In the genomic region with DNA sequence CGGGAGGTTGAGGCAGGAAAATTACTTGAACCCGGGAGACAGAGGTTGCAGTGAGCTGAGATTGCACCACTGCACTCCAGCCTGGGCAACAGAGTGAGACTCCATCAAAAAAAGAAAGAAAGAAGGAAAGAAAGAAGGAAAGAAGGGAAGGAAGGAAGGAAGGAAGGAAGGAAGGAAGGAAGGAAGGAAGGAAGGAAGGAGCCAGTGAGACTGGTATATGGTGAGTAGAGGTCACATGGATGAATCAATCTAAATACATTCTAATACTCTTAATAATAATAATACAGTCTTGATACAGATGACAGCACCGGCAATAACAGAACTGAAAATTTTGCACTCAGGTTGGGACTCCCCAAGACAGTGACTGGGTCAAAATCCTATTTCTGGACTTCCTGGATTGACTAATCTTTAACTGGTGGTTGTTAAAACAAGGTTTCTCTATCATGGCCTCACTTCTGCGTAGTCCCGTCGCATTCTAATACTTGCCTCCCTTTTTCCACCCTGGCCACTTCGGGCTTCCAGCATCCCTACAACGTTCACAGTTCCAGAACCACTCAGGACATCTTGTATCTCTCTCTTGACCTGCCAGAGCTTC, we compare ENCODE assay signal across 15 cellular contexts. TPM values are rescaled to one million over a fixed set of nuclear protein-coding genes. Genes with fewer than 3 reads are reported as not detected.
DNase-seq lines count a peak whose midpoint lies in the region; ATAC-seq, FAIRE-seq and TF ChIP-seq lines count a peak whose summit lies in the region.
"Had no signal": no experiment of that assay in that cellular context is flagged by ENCODE, and none has a peak within 500 bp of the region (broad histone marks: within the 10 kb centered on the region; RNA-seq: fewer than 3 reads in every experiment).

No MANE protein-coding gene starts in this region.

- no peak for TF ChIP-seq RAD21 in K562 (CRISPR knock-in tag; conservative IDR thresholded peaks at IDR 0.05 in 1 of 2, IDR thresholded peaks at IDR 0.05 in 1 of 2)

- H3K9me1 ChIP-seq in K562 (ENCODE audit: control insufficient read depth, insufficient read depth, low read length): no peaks in the 10 kb centered on the region

- POLR2A ChIA-PET in K562 (lab: Yijun Ruan, JAX): interaction anchor here (1.4 kb wide), 1 partner anchor 9 kb away, joined by 4 read pairs; no protein-coding TSS in a partner anchor

- H3K4me3 ChIP-seq in K562: no peak overlapping the region
- H3K4me3 ChIP-seq: MG63 had no signal

- peaks cover 0 to 2% of the 10 kb centered on the region in 2 experiments; a peak in 1 of 5 replicates for H3K27me3 ChIP-seq in K562 (ENCODE audit: control insufficient read depth in 2 of 2, insufficient read depth in 2 of 2, low read length in 2 of 2)
- H3K27me3 ChIP-seq: MG63 had no signal

- FAIRE-seq in K562 (lab: Jason Lieb, UNC): no peak
- FAIRE-seq: H54, kidney, TTC549 had no signal

- ATAC-seq in GM18873 (IDR thresholded peaks at IDR 0.05; ENCODE audit: low FRiP score, unreplicated experiment): peak; percentile 100
- ATAC-seq in GM21528 (IDR thresholded peaks at IDR 0.05; ENCODE audit: low FRiP score, unreplicated experiment): peak; percentile 97
- peak; percentile 99 for ATAC-seq in HG03095 (IDR thresholded peaks at IDR 0.05; ENCODE audit: unreplicated experiment)
- ATAC-seq in K562: no peak
- ATAC-seq: activated T-cell treated with anti-CD3 and anti-CD28 coated beads, Interleukin-2, amount 50 U/mL, for 72 hours; stimulated activated naive CD8-positive, alpha-beta T cell treated with anti-CD3 and anti-CD28 coated beads, Interleukin-15, amount 100 ng/mL, for 72 hours had no signal

- H3K27ac ChIP-seq in K562 (ENCODE audit: extremely low read depth, low read depth, low read length): no peak overlapping the region

- no peaks in the 10 kb centered on the region for H3K79me2 ChIP-seq in K562 (ENCODE audit: control insufficient read depth, insufficient read depth, low read length)

- no peak for TF ChIP-seq POLR2A in K562 (conservative IDR thresholded peaks at IDR 0.05)

- TF ChIP-seq EP300 in K562 (IDR thresholded peaks at IDR 0.05; ENCODE audit: low read length): no peak

- H3K4me2 ChIP-seq in K562 (ENCODE audit: insufficient read depth, low read length): peak overlapping the region; percentile 38; the same call in 1 of the 2 replicates

- no peak overlapping the region for H3K9ac ChIP-seq in K562 (ENCODE audit: insufficient read depth in 1 of 2, low read depth in 2 of 2, low read length in 2 of 2)

- intact Hi-C loops in K562 (cut with micrococcal nuclease): loop anchor here (2.0 kb wide), 1 partner anchor 53 kb away; a partner anchor contains a TSS

- TF ChIP-seq CTCF in K562 (IDR thresholded peaks at IDR 0.05 in 2 of 3, conservative IDR thresholded peaks at IDR 0.05 in 1 of 3; ENCODE audit: insufficient read depth in 2 of 3, low read depth in 1 of 3, low read length in 3 of 3): no peak

- H4K20me1 ChIP-seq in K562 (replicated peaks; ENCODE audit: control insufficient read depth, insufficient read depth, low read length): no peaks in the 10 kb centered on the region

- H3K9me3 ChIP-seq in K562 (replicated peaks; ENCODE audit: control insufficient read depth, insufficient read depth, low read depth, low read length): no peaks in the 10 kb centered on the region
- H3K9me3 ChIP-seq: MG63 had no signal

- CTCF ChIA-PET in K562 (lab: Yijun Ruan, JAX; ENCODE audit: low intra/inter-chr PET ratio): no interaction called here

- WGBS in K562 (ENCODE audit: insufficient coverage, low coverage, missing lambda C conversion rate): 29% methylated on average over 8 of the region's 8 CpGs

- DNase-seq in K562 (ENCODE audit: extremely low read depth in 1 of 4, low spot score in 3 of 4): no peak
- no peak for DNase-seq in HuH-7 (ENCODE audit: low spot score)
- no peak for DNase-seq in central memory CD4-positive, alpha-beta T cell
- DNase-seq in COLO829 (ENCODE audit: low spot score): no peak
- no peak for DNase-seq in midbrain (lab: John Stamatoyannopoulos, UW)
- DNase-seq: activated T-cell treated with anti-CD3 and anti-CD28 coated beads, Interleukin-2, amount 50 U/mL, for 72 hours; kidney; MG63; nucleus accumbens; stimulated activated naive CD8-positive, alpha-beta T cell treated with anti-CD3 and anti-CD28 coated beads, Interleukin-15, amount 100 ng/mL, for 72 hours had no signal

- H3K36me3 ChIP-seq in K562 (ENCODE audit: control insufficient read depth, insufficient read depth, low read length): no peaks in the 10 kb centered on the region
- H3K36me3 ChIP-seq: MG63 had no signal

- peaks cover 0 to 2% of the 10 kb centered on the region in 2 experiments; a peak in 2 of 5 replicates for H3K4me1 ChIP-seq in K562 (replicated peaks in 1 of 2; ENCODE audit: control insufficient read depth in 2 of 2, insufficient read depth in 2 of 2, low read length in 2 of 2)

- no peak overlapping the region for H2AFZ ChIP-seq in K562 (ENCODE audit: low read depth, low read length)

- no TSS peak for BruUV-seq in K562 (replicated peaks; lab: Mats Ljungman, UMichigan)

- in situ Hi-C loops in K562 (cut with MboI): no loop called here

TF ChIP-seq in K562, 482 proteins besides CTCF, POLR2A, EP300 and RAD21 (continues in another document):
- TF ChIP-seq CBX5 (IDR thresholded peaks at IDR 0.05; ENCODE audit: borderline replicate concordance, low read depth) (no peak), ZFPM2 (CRISPR knock-in tag; IDR thresholded peaks at IDR 0.05) (no peak), GABPB1 (CRISPR knock-in tag; IDR thresholded peaks at IDR 0.05) (no peak), ETS2 (tag; IDR thresholded peaks at IDR 0.05; ENCODE audit: borderline replicate concordance, poor library complexity, severe bottlenecking) (no peak), POLR2G (IDR thresholded peaks at IDR 0.05; ENCODE audit: low read depth, low read length) (no peak), PCBP1 (IDR thresholded peaks at IDR 0.05; ENCODE audit: low read depth, low read length, poor library complexity, severe bottlenecking) (no peak), RAD51 (IDR thresholded peaks at IDR 0.05; ENCODE audit: borderline replicate concordance, low read depth) (no peak)
- TF ChIP-seq, protein P1, sequence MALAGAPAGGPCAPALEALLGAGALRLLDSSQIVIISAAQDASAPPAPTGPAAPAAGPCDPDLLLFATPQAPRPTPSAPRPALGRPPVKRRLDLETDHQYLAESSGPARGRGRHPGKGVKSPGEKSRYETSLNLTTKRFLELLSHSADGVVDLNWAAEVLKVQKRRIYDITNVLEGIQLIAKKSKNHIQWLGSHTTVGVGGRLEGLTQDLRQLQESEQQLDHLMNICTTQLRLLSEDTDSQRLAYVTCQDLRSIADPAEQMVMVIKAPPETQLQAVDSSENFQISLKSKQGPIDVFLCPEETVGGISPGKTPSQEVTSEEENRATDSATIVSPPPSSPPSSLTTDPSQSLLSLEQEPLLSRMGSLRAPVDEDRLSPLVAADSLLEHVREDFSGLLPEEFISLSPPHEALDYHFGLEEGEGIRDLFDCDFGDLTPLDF (CRISPR knock-in tag; IDR thresholded peaks at IDR 0.05): no peak
- TF ChIP-seq, protein P2, sequence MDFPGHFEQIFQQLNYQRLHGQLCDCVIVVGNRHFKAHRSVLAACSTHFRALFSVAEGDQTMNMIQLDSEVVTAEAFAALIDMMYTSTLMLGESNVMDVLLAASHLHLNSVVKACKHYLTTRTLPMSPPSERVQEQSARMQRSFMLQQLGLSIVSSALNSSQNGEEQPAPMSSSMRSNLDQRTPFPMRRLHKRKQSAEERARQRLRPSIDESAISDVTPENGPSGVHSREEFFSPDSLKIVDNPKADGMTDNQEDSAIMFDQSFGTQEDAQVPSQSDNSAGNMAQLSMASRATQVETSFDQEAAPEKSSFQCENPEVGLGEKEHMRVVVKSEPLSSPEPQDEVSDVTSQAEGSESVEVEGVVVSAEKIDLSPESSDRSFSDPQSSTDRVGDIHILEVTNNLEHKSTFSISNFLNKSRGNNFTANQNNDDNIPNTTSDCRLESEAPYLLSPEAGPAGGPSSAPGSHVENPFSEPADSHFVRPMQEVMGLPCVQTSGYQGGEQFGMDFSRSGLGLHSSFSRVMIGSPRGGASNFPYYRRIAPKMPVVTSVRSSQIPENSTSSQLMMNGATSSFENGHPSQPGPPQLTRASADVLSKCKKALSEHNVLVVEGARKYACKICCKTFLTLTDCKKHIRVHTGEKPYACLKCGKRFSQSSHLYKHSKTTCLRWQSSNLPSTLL (IDR thresholded peaks at IDR 0.05): no peak
- TF ChIP-seq, protein P3, sequence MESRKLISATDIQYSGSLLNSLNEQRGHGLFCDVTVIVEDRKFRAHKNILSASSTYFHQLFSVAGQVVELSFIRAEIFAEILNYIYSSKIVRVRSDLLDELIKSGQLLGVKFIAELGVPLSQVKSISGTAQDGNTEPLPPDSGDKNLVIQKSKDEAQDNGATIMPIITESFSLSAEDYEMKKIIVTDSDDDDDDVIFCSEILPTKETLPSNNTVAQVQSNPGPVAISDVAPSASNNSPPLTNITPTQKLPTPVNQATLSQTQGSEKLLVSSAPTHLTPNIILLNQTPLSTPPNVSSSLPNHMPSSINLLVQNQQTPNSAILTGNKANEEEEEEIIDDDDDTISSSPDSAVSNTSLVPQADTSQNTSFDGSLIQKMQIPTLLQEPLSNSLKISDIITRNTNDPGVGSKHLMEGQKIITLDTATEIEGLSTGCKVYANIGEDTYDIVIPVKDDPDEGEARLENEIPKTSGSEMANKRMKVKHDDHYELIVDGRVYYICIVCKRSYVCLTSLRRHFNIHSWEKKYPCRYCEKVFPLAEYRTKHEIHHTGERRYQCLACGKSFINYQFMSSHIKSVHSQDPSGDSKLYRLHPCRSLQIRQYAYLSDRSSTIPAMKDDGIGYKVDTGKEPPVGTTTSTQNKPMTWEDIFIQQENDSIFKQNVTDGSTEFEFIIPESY (CRISPR knock-in tag; IDR thresholded peaks at IDR 0.05): no peak

RNA-seq across cellular contexts. Expression of a gene that starts 53.5 kb away (rescaled TPM):
- 143 and 240 TPM in 2 replicates for total RNA-seq in K562 (2011; cell fraction: chromatin; rRNA removed; ENCODE audit: low replicate concordance)
- total RNA-seq in K562 (2011; cell fraction: nucleolus; rRNA removed): 61.9 and 64.3 TPM in 2 replicates
- total RNA-seq in K562 (2011; cell fraction: nucleoplasm; rRNA removed): 147 and 194 TPM in 2 replicates
- total RNA-seq in K562 (2014; rRNA removed): 685 and 767 TPM in 2 replicates
- 1,008 and 1,115 TPM in 2 replicates for total RNA-seq in K562 (2014; rRNA removed; fragmentation: Illumina TruSeq; extraction: Trizol)
- total RNA-seq in K562 (2015; rRNA removed; fragmentation: Illumina TruSeq; extraction: Trizol): 816 and 886 TPM in 2 replicates
- total RNA-seq in K562 (2021): 602 and 621 TPM in 2 replicates
- 784 and 1,058 TPM in 2 replicates for polyA plus RNA-seq in K562 (2011; rRNA removed)
- 242 and 538 TPM in 2 replicates for polyA plus RNA-seq in K562 (2011; cell fraction: cytosol; rRNA removed)
- 246 and 388 TPM in 2 replicates for polyA plus RNA-seq in K562 (2011; cell fraction: nucleus; rRNA removed)
- polyA plus RNA-seq in K562 (2012): 814 and 865 TPM in 2 replicates
- 1,041 and 1,279 TPM in 2 replicates for polyA plus RNA-seq in K562 (2014; fragmentation: Illumina TruSeq; extraction: Trizol)
- 1,000 to 10,000 TPM; 1,793 to 2,015 TPM for polyA plus RNA-seq in K562 (2014; fragmentation: Nextera tagmentation; extraction: Ambion mirVana)
- 920 and 1,225 TPM in 2 replicates for polyA plus RNA-seq in K562 (2014; rRNA removed)
- 817 and 852 TPM in 2 replicates for polyA minus RNA-seq in K562 (2011; rRNA and poly(A)+ RNA removed)
- 219 and 325 TPM in 2 replicates for polyA minus RNA-seq in K562 (2011; cell fraction: cytosol; rRNA and poly(A)+ RNA removed)
- polyA minus RNA-seq in K562 (2011; cell fraction: nucleus; rRNA and poly(A)+ RNA removed): 56.5 and 107 TPM in 2 replicates
